Comparison of ENCODE assay signal across 12 cellular contexts in the genomic region with DNA sequence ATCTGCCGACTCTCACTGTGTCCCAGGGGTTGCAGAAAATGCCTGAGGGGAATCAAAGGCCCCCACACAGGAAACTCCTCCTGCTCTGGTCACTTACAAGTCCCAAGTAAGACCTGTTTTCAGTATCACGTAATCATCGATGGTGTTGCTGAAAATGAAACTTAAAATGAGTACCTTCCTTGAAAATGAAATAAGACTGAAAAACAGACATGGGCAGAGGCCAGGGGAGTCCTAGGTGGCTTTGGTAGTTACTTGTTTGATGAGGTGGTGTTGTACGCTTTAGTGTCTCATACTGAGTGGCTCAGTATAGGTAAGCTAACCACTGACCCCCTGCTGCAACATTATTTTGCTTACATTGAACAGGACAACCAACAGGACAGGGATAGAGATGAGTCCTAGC.
DNase-seq lines count a peak whose midpoint lies in the region; ATAC-seq lines count a peak whose summit lies in the region.
"Had no signal": no experiment of that assay in that cellular context is flagged by ENCODE, and none has a peak within 500 bp of the region (broad histone marks: within the 10 kb centered on the region; RNA-seq: fewer than 3 reads in every experiment).

No MANE protein-coding gene starts in this region.

- ATAC-seq in GM18909 (IDR thresholded peaks at IDR 0.05; ENCODE audit: poor library complexity, unreplicated experiment) (peak; percentile 93), GM21723 (IDR thresholded peaks at IDR 0.05; ENCODE audit: unreplicated experiment) (peak; percentile 94), HG03139 (IDR thresholded peaks at IDR 0.05; ENCODE audit: unreplicated experiment) (peak; percentile 71)
- ATAC-seq: left lung had no signal

- no peak overlapping the region for H3K27ac ChIP-seq in substantia nigra (ENCODE audit: low read depth, low read length, poor library complexity, severe bottlenecking)
- H3K27ac ChIP-seq: left lung had no signal

- DNase-seq in SW 1271 (lab: John Stamatoyannopoulos, UW) (no peak), NCI-H345 (lab: John Stamatoyannopoulos, UW) (no peak), substantia nigra (lab: John Stamatoyannopoulos, UW) (no peak), RKO (ENCODE audit: low spot score) (no peak)
- DNase-seq: activated naive CD4-positive, alpha-beta T cell; left lung; NCI-H2081 treated with DMSO at 0.1 percent for 48 hours; Right ventricle myocardium superior had no signal

- peak overlapping the region; percentile 14; the same call in 1 of the 2 replicates for H3K4me3 ChIP-seq in GM08714 (ENCODE audit: low read length)
- H3K4me3 ChIP-seq: left lung had no signal
